Comparison of ENCODE assay signal across 11 cellular contexts in genomic region chr5:39076101-39076756, GRCh38. TPM values are rescaled to one million over a fixed set of nuclear protein-coding genes. Genes with fewer than 3 reads are reported as not detected.
DNase-seq lines count a peak whose midpoint lies in the region; ATAC-seq and TF ChIP-seq lines count a peak whose summit lies in the region.
"Had no signal": no experiment of that assay in that cellular context is flagged by ENCODE, and none has a peak within 500 bp of the region (broad histone marks: within the 10 kb centered on the region; RNA-seq: fewer than 3 reads in every experiment).

No MANE protein-coding gene starts in this region.

- H2AFZ ChIP-seq in DND-41 (ENCODE audit: low read depth, low read length) (no peak overlapping the region), KMS-11 (ENCODE audit: low read depth) (peak overlapping the region; percentile 51)

- H3K4me3 Mint-ChIP-seq in osteocyte (ENCODE audit: unreplicated experiment), result peak overlapping the region; percentile 29

- TF ChIP-seq CTCF in DND-41 (IDR thresholded peaks at IDR 0.05; ENCODE audit: borderline replicate concordance, extremely low read depth, low read length, poor library complexity, severe bottlenecking) (no peak), KMS-11 (conservative IDR thresholded peaks at IDR 0.05; ENCODE audit: low read depth, low read length) (no peak), osteocyte (IDR thresholded peaks at IDR 0.05) (no peak)

- peaks cover 36% of the 10 kb centered on the region for H3K79me2 ChIP-seq in DND-41 (ENCODE audit: insufficient read depth, low read length)
- H3K79me2 ChIP-seq in KMS-11 (ENCODE audit: insufficient read depth, low read depth), result peaks cover 51% of the 10 kb centered on the region

- no peaks in the 10 kb centered on the region for H3K9me3 ChIP-seq in DND-41 (ENCODE audit: insufficient read depth, low read length, severe bottlenecking)

- H3K36me3 Mint-ChIP-seq in osteocyte (ENCODE audit: unreplicated experiment), result no peaks in the 10 kb centered on the region

- H3K4me1 Mint-ChIP-seq in osteocyte (ENCODE audit: unreplicated experiment), result peaks cover 41% of the 10 kb centered on the region

- no peaks in the 10 kb centered on the region for H3K9me3 Mint-ChIP-seq in osteocyte (ENCODE audit: unreplicated experiment)

- H3K27ac ChIP-seq in DND-41 (ENCODE audit: low read length) (no peak overlapping the region), KMS-11 (peak overlapping the region; percentile 97), caudate nucleus (ENCODE audit: low read depth, low read length) (peak overlapping the region; percentile 41)

- H4K20me1 ChIP-seq in DND-41 (ENCODE audit: insufficient read depth, low read length), result peaks cover 17% of the 10 kb centered on the region
- no peaks in the 10 kb centered on the region; the same call in 1 of the 2 replicates for H4K20me1 ChIP-seq in KMS-11 (ENCODE audit: insufficient read depth)

- peak overlapping the region; percentile 31 for H3K27ac Mint-ChIP-seq in osteocyte (ENCODE audit: unreplicated experiment)

- H3K27me3 ChIP-seq in DND-41 (ENCODE audit: insufficient read depth, low read length, poor library complexity), result no peaks in the 10 kb centered on the region
- H3K27me3 ChIP-seq in KMS-11 (ENCODE audit: insufficient read depth, low read depth), result no peaks in the 10 kb centered on the region

- no peak overlapping the region for H3K4me3 ChIP-seq in DND-41 (ENCODE audit: low read depth in 1 of 2, low read length in 2 of 2)
- H3K4me3 ChIP-seq in KMS-11 (IDR thresholded peaks at IDR 0.05; ENCODE audit: insufficient read depth, low read depth, low read length), result no peak overlapping the region
- H3K4me3 ChIP-seq: lung had no signal

- no peak for ATAC-seq in DND-41 (ENCODE audit: insufficient read depth, low read depth)
- no peak for ATAC-seq in GM19463 (IDR thresholded peaks at IDR 0.05; ENCODE audit: unreplicated experiment)
- ATAC-seq in HG03457 (IDR thresholded peaks at IDR 0.05; ENCODE audit: unreplicated experiment), result no peak

- H3K9ac ChIP-seq in DND-41 (ENCODE audit: low read depth, low read length) (no peak overlapping the region), KMS-11 (peak overlapping the region; percentile 96)

- peaks cover 40% of the 10 kb centered on the region for H3K4me1 ChIP-seq in DND-41 (ENCODE audit: insufficient read depth, low read length)
- H3K4me1 ChIP-seq in KMS-11 (ENCODE audit: low read depth, poor library complexity, severe bottlenecking), result peaks cover 57% of the 10 kb centered on the region

- DNase-seq in DND-41 (no peak), caudate nucleus (lab: John Stamatoyannopoulos, UW) (no peak), osteocyte (ENCODE audit: extremely low spot score, unreplicated experiment) (no peak), HUDEP-2 (lab: John Stamatoyannopoulos, UW; ENCODE audit: unreplicated experiment in 76 of 76) (no peak)
- no peak for DNase-seq in stimulated activated CD8-positive, alpha-beta memory T cell treated with anti-CD3 and anti-CD28 coated beads, Interleukin-4, amount 100 ng/mL, for 48 hours
- DNase-seq: GDM1, NCI-H510A treated with DMSO at 0.1 percent for 48 hours had no signal

- H3K27me3 Mint-ChIP-seq in osteocyte (ENCODE audit: unreplicated experiment), result no peaks in the 10 kb centered on the region

- peaks cover 13% of the 10 kb centered on the region for H3K36me3 ChIP-seq in DND-41 (ENCODE audit: insufficient read depth, low read length)
- H3K36me3 ChIP-seq in KMS-11 (ENCODE audit: insufficient read depth), result no peaks in the 10 kb centered on the region

- H3K4me2 ChIP-seq in DND-41 (ENCODE audit: insufficient read depth, low read length), result peak overlapping the region; percentile 4; the same call in 1 of the 2 replicates
- H3K4me2 ChIP-seq in KMS-11, result peak overlapping the region; percentile 93

RNA-seq across cellular contexts. Expression of gene RICTOR, which starts 2.0 kb away (rescaled TPM):
- 31.2 and 32.9 TPM in 2 replicates for total RNA-seq in osteocyte
